ENCODE assay signal across 21 cellular contexts in genomic region chr12:58640314-58640713, GRCh38.
A peak's percentile ranks its signal among the peaks of the same experiment; 100 is the strongest.
DNase-seq lines count a peak whose midpoint lies in the region; ATAC-seq, FAIRE-seq and TF ChIP-seq lines count a peak whose summit lies in the region.
"Had no signal": no experiment of that assay in that cellular context is flagged by ENCODE, and none has a peak within 500 bp of the region (broad histone marks: within the 10 kb centered on the region; RNA-seq: fewer than 3 reads in every experiment).

No MANE protein-coding gene starts in this region.

- ATAC-seq in HG03139 (IDR thresholded peaks at IDR 0.05; ENCODE audit: unreplicated experiment) (no peak), GM21619 (IDR thresholded peaks at IDR 0.05; ENCODE audit: unreplicated experiment) (no peak)
- ATAC-seq: A549 had no signal

- TF ChIP-seq CTCF in fibroblast of the aortic adventitia (IDR thresholded peaks at IDR 0.05; ENCODE audit: insufficient read depth, low read length): no peak

- H3K4me3 ChIP-seq in fibroblast of the aortic adventitia (ENCODE audit: low read depth, low read length): no peak overlapping the region
- H3K4me3 ChIP-seq: A549, BLaER1, HAP-1, Peyer's patch had no signal

- no peak for FAIRE-seq in GM12891 (lab: Jason Lieb, UNC)
- FAIRE-seq: A549 had no signal

- peak; percentile 30 for DNase-seq in Daoy (ENCODE audit: low read depth)
- DNase-seq in M059J (ENCODE audit: low read depth): peak; percentile 8
- peak; percentile 52 for DNase-seq in amniotic epithelial cell (ENCODE audit: low read depth)
- DNase-seq in fibroblast of the aortic adventitia (ENCODE audit: low read depth): peak; percentile 19
- no peak for DNase-seq in GM12891 (ENCODE audit: insufficient read length, low spot score)
- DNase-seq in AML-193 (lab: John Stamatoyannopoulos, UW): no peak
- DNase-seq: CD4-positive, alpha-beta memory T cell; DMS53; Kasumi-1; MM.1S; NCI-H1092; NCI-H1694 treated with DMSO at 0.1 percent for 48 hours; NCI-H2227 treated with DMSO at 0.1 percent for 48 hours; NCI-H524 treated with DMSO at 0.1 percent for 48 hours; Peyer's patch; SW 1271 had no signal

- no peak for TF ChIP-seq POLR2A in GM12891 (IDR thresholded peaks at IDR 0.05; ENCODE audit: low read depth, low read length)

TF ChIP-seq in GM12891, 5 proteins besides CTCF, POLR2A, EP300 and RAD21:
- TF ChIP-seq PAX5 (IDR thresholded peaks at IDR 0.05; ENCODE audit: insufficient read depth, low read length, severe bottlenecking): no peak
- TF ChIP-seq POU2F2 (IDR thresholded peaks at IDR 0.05; ENCODE audit: low read depth, low read length): no peak

Comparison
In these comparisons a context has a peak if more than half of its experiments do, and no peak if none do; other contexts are left out.
1. DNase-seq: peak in Daoy (single experiment), M059J (single experiment), amniotic epithelial cell (single experiment) and fibroblast of the aortic adventitia (single experiment); none in GM12891 (single experiment) and AML-193 (0 of 2).